In genomic region chr17:62644487-62645173, GRCh38 we compare ENCODE assay signal across 15 cellular contexts. TPM values are rescaled to one million over a fixed set of nuclear protein-coding genes. Genes with fewer than 3 reads are reported as not detected.
DNase-seq lines count a peak whose midpoint lies in the region; ATAC-seq, FAIRE-seq and TF ChIP-seq lines count a peak whose summit lies in the region.
"Had no signal": no experiment of that assay in that cellular context is flagged by ENCODE, and none has a peak within 500 bp of the region (broad histone marks: within the 10 kb centered on the region; RNA-seq: fewer than 3 reads in every experiment).

No MANE protein-coding gene starts in this region.

- H3K36me3 Mint-ChIP-seq in T-cell: no peaks in the 10 kb centered on the region
- H3K36me3 Mint-ChIP-seq: CD4-positive, alpha-beta memory T cell had no signal

- no peak overlapping the region for H2AFZ ChIP-seq in GM12878 (ENCODE audit: control insufficient read depth, low read depth, low read length)
- H2AFZ ChIP-seq in neuronal stem cell (ENCODE audit: low read length): no peak overlapping the region

- no peak overlapping the region for H2BK5ac ChIP-seq in neuronal stem cell (ENCODE audit: low read length)

- CTCF ChIA-PET in GM12878 (lab: Yijun Ruan, JAX) (no interaction called here), T-cell (lab: Charles Lee) (no interaction called here)

- H4K91ac ChIP-seq in neuronal stem cell (ENCODE audit: low read depth, low read length, poor library complexity): no peak overlapping the region

- H3K79me1 ChIP-seq in neuronal stem cell (ENCODE audit: low read depth, low read length): no peaks in the 10 kb centered on the region

- no peak for FAIRE-seq in GM12878 (lab: Jason Lieb, UNC)
- FAIRE-seq: frontal cortex had no signal

- no peak for TF ChIP-seq RAD21 in GM12878 (IDR thresholded peaks at IDR 0.05; ENCODE audit: insufficient read depth, low read depth, low read length)

- RAD21 ChIA-PET in GM12878 (lab: Charles Lee; ENCODE audit: unreplicated experiment): no interaction called here

- H2BK12ac ChIP-seq in neuronal stem cell (ENCODE audit: low read length): no peak overlapping the region

- H3K4me3 ChIP-seq in HUES48 (ENCODE audit: low read depth, low read length) (peak overlapping the region; percentile 8; the same call in 1 of the 2 replicates), GM12878 (no peak overlapping the region), neuronal stem cell (ENCODE audit: low read length in 2 of 2) (no peak overlapping the region), left ventricle myocardium inferior (no peak overlapping the region)
- H3K4me3 ChIP-seq: thoracic aorta had no signal

- no peak for ATAC-seq in GM12878
- ATAC-seq in GM21360 (IDR thresholded peaks at IDR 0.05; ENCODE audit: unreplicated experiment): no peak
- ATAC-seq in T-cell (replicated peaks in 1 of 4): no peak

- H3K27ac ChIP-seq in HUES48 (ENCODE audit: low read depth, low read length): no peak overlapping the region
- no peak overlapping the region for H3K27ac ChIP-seq in GM12878 (ENCODE audit: control insufficient read depth, insufficient read depth)
- peak overlapping the region; percentile 13 for H3K27ac ChIP-seq in neuronal stem cell (replicated peaks; ENCODE audit: low read length)
- no peak overlapping the region for H3K27ac ChIP-seq in left ventricle myocardium inferior (replicated peaks)
- H3K27ac ChIP-seq: neutrophil, thoracic aorta had no signal

- H4K20me1 ChIP-seq in GM12878 (ENCODE audit: control insufficient read depth, insufficient read depth): no peaks in the 10 kb centered on the region

- SMC1A ChIA-PET in GM12878 (lab: Charles Lee; ENCODE audit: uncharacterized antibody, unreplicated experiment): no interaction called here

- in situ Hi-C loops in GM12878 (cut with MboI): no loop called here

- H3K9me3 ChIP-seq in HUES48 (ENCODE audit: control insufficient read depth, insufficient read depth, low read length): no peaks in the 10 kb centered on the region
- no peaks in the 10 kb centered on the region for H3K9me3 ChIP-seq in GM12878 (replicated peaks; ENCODE audit: control insufficient read depth, insufficient read depth, low read length)
- no peaks in the 10 kb centered on the region for H3K9me3 ChIP-seq in neuronal stem cell (replicated peaks in 1 of 2; ENCODE audit: control insufficient read depth in 2 of 2, insufficient read depth in 1 of 2, low read depth in 1 of 2, low read length in 2 of 2)
- no peaks in the 10 kb centered on the region for H3K9me3 ChIP-seq in left ventricle myocardium inferior (replicated peaks)
- H3K9me3 ChIP-seq: neutrophil, thoracic aorta had no signal

- intact Hi-C loops in GM12878 (cut with micrococcal nuclease; ENCODE audit: unreplicated experiment): no loop called here
- intact Hi-C loops in left ventricle myocardium inferior (cut with micrococcal nuclease): no loop called here

- peak; percentile 93 for DNase-seq in NCI-H2171 (lab: John Stamatoyannopoulos, UW)
- DNase-seq in GM12878 (ENCODE audit: low read depth, low spot score): no peak
- DNase-seq in neuronal stem cell (ENCODE audit: low spot score): peak; percentile 38
- DNase-seq in left ventricle myocardium inferior: no peak
- DNase-seq in T-cell: no peak
- DNase-seq in stimulated activated naive CD4-positive, alpha-beta T cell treated with Interleukin-2 at 50 U/mL for 16 hours (lab: John Stamatoyannopoulos, UW): no peak
- DNase-seq: activated CD4-positive, alpha-beta T cell treated with anti-CD3 and anti-CD28 coated beads, Interleukin-2, amount 10 ng/mL, durations not matched to agents 7 days and 5 days; CD4-positive, alpha-beta memory T cell; effector CD4-positive, alpha-beta T cell had no signal

- no peak overlapping the region for H3K23ac ChIP-seq in neuronal stem cell (ENCODE audit: low read depth, low read length, poor library complexity)

- no peak overlapping the region for H3K14ac ChIP-seq in neuronal stem cell (ENCODE audit: low read length)

- no peak overlapping the region for H2BK15ac ChIP-seq in neuronal stem cell (ENCODE audit: low read length)

- peaks cover 0 to 6% (median 6%) of the 10 kb centered on the region in 3 donors for H3K4me1 Mint-ChIP-seq in T-cell

- no peak overlapping the region for H3K4me3 Mint-ChIP-seq in T-cell
- H3K4me3 Mint-ChIP-seq: activated CD4-positive, alpha-beta T cell treated with anti-CD3 and anti-CD28 coated beads, Interleukin-2, amount 10 ng/mL, durations not matched to agents 7 days and 5 days; activated T-helper 1 cell treated with anti-CD3 and anti-CD28 coated beads, Interleukin-12 subunit alpha, Interleukin-12 subunit beta, Interleukin-2, Interleukin-4 antibody, amounts not matched to agents 30 ng/mL and 10 ng/mL and 1 ng/mL, durations not matched to agents 14 hours and 24 hours and 36 hours; CD4-positive, alpha-beta memory T cell had no signal

- H2AK5ac ChIP-seq in neuronal stem cell (ENCODE audit: low read depth, low read length): no peak overlapping the region

- TF ChIP-seq POLR2A in GM12878 (IDR thresholded peaks at IDR 0.05; ENCODE audit: low read depth, low read length): no peak

- no TSS peak for BruUV-seq in GM12878 (replicated peaks; lab: Mats Ljungman, UMichigan)

- H3K27me3 Mint-ChIP-seq in T-cell: no peaks in the 10 kb centered on the region
- H3K27me3 Mint-ChIP-seq: CD4-positive, alpha-beta memory T cell had no signal

- POLR2A ChIA-PET in GM12878 (lab: Charles Lee): no interaction called here
- POLR2A ChIA-PET in T-cell (lab: Charles Lee): no interaction called here

- no peak overlapping the region for H3K18ac ChIP-seq in neuronal stem cell (ENCODE audit: low read length)

- no peak overlapping the region for H3K9ac ChIP-seq in HUES48 (ENCODE audit: low read depth, low read length)
- H3K9ac ChIP-seq in GM12878 (ENCODE audit: control insufficient read depth, insufficient read depth, low read length): no peak overlapping the region
- no peak overlapping the region for H3K9ac ChIP-seq in neuronal stem cell (ENCODE audit: low read depth, low read length, poor library complexity)

- TF ChIP-seq CTCF in GM12878 (IDR thresholded peaks at IDR 0.05 in 2 of 3, conservative IDR thresholded peaks at IDR 0.05 in 1 of 3; ENCODE audit: control insufficient read depth in 2 of 3, extremely low read depth in 1 of 3, insufficient read depth in 1 of 3, low read depth in 3 of 3, low read length in 3 of 3): no peak
- TF ChIP-seq CTCF in left ventricle myocardium inferior (IDR thresholded peaks at IDR 0.05; ENCODE audit: borderline replicate concordance): no peak

- 0 out of 2 replicates have a peak, but pooled peaks cover 4% of the 10 kb centered on the region for H3K4me1 ChIP-seq in HUES48 (ENCODE audit: control insufficient read depth, insufficient read depth, low read length)
- H3K4me1 ChIP-seq in GM12878 (ENCODE audit: control insufficient read depth, insufficient read depth, low read length): no peaks in the 10 kb centered on the region
- peaks cover 4% of the 10 kb centered on the region in 2 donors for H3K4me1 ChIP-seq in neuronal stem cell (ENCODE audit: control insufficient read depth in 2 of 2, insufficient read depth in 1 of 2, low read depth in 1 of 2, low read length in 2 of 2)
- H3K4me1 ChIP-seq in left ventricle myocardium inferior: peaks cover 19% of the 10 kb centered on the region

- no peaks in the 10 kb centered on the region for H3K27me3 ChIP-seq in HUES48 (ENCODE audit: control insufficient read depth, insufficient read depth, low read length)
- no peaks in the 10 kb centered on the region for H3K27me3 ChIP-seq in GM12878 (replicated peaks in 1 of 2; ENCODE audit: control insufficient read depth in 2 of 2, insufficient read depth in 2 of 2, low read length in 1 of 2)
- H3K27me3 ChIP-seq in neuronal stem cell (ENCODE audit: control insufficient read depth in 3 of 3, insufficient read depth in 3 of 3, low read depth in 1 of 3, low read length in 3 of 3): no peaks in the 10 kb centered on the region
- H3K27me3 ChIP-seq in left ventricle myocardium inferior (ENCODE audit: low read depth): no peaks in the 10 kb centered on the region

- no peak overlapping the region for H4K8ac ChIP-seq in neuronal stem cell (ENCODE audit: low read depth, low read length)

- no peak overlapping the region for H3K4ac ChIP-seq in neuronal stem cell (ENCODE audit: low read length)

- H3K79me2 ChIP-seq in GM12878 (ENCODE audit: control insufficient read depth, insufficient read depth, low read length): no peaks in the 10 kb centered on the region

- no peaks in the 10 kb centered on the region for H3K9me3 Mint-ChIP-seq in T-cell
- H3K9me3 Mint-ChIP-seq: activated CD4-positive, alpha-beta T cell treated with anti-CD3 and anti-CD28 coated beads, Interleukin-2, amount 10 ng/mL, durations not matched to agents 7 days and 5 days; activated T-helper 1 cell treated with anti-CD3 and anti-CD28 coated beads, Interleukin-12 subunit alpha, Interleukin-12 subunit beta, Interleukin-2, Interleukin-4 antibody, amounts not matched to agents 30 ng/mL and 10 ng/mL and 1 ng/mL, durations not matched to agents 14 hours and 24 hours and 36 hours; CD4-positive, alpha-beta memory T cell had no signal

- H3K4me2 ChIP-seq in GM12878 (ENCODE audit: control insufficient read depth, insufficient read depth) (no peak overlapping the region), neuronal stem cell (ENCODE audit: insufficient read depth, low read length, poor library complexity, severe bottlenecking) (no peak overlapping the region)

- 95% methylated on average over 17 of the region's 17 CpGs for WGBS in GM12878 (ENCODE audit: insufficient coverage, insufficient replicate concordance, low lambda C conversion rate, missing lambda C conversion rate)
- WGBS in neuronal stem cell (ENCODE audit: extremely low coverage in 2 of 2, insufficient read length in 2 of 2, insufficient replicate concordance in 1 of 2), 2 donors: no CpG with 5 or more reads among the region's 17 CpGs

- H3K36me3 ChIP-seq in HUES48 (ENCODE audit: control insufficient read depth, insufficient read depth, low read length) (no peaks in the 10 kb centered on the region), GM12878 (ENCODE audit: control insufficient read depth in 2 of 2, insufficient read depth in 2 of 2, low read length in 1 of 2) (no peaks in the 10 kb centered on the region), neuronal stem cell (replicated peaks in 1 of 2; ENCODE audit: control insufficient read depth in 2 of 2, insufficient read depth in 2 of 2, low read length in 2 of 2) (peaks cover 0 to 18% of the 10 kb centered on the region in 2 donors), left ventricle myocardium inferior (no peaks in the 10 kb centered on the region)
- H3K36me3 ChIP-seq: neutrophil, thoracic aorta had no signal

- H2BK120ac ChIP-seq in neuronal stem cell (ENCODE audit: low read depth, low read length): no peak overlapping the region

- H3K27ac Mint-ChIP-seq in T-cell: no peak overlapping the region
- H3K27ac Mint-ChIP-seq: activated CD4-positive, alpha-beta T cell treated with anti-CD3 and anti-CD28 coated beads, Interleukin-2, amount 10 ng/mL, durations not matched to agents 7 days and 5 days; activated T-helper 1 cell treated with anti-CD3 and anti-CD28 coated beads, Interleukin-12 subunit alpha, Interleukin-12 subunit beta, Interleukin-2, Interleukin-4 antibody, amounts not matched to agents 30 ng/mL and 10 ng/mL and 1 ng/mL, durations not matched to agents 14 hours and 24 hours and 36 hours; CD4-positive, alpha-beta memory T cell had no signal

- no peak for TF ChIP-seq EP300 in GM12878 (IDR thresholded peaks at IDR 0.05; ENCODE audit: borderline replicate concordance in 1 of 2, control insufficient read depth in 1 of 2, low read depth in 2 of 2, low read length in 2 of 2)

RNA-seq across cellular contexts. Expression of gene MRC2, which starts 17.2 kb away (rescaled TPM):
- 0.29 and 0.59 TPM in 2 replicates for total RNA-seq in GM12878 (2013; cell fraction: nucleolus; rRNA removed)
- total RNA-seq in GM12878 (2014; rRNA removed) (0.33 and 0.96 TPM in 2 replicates), GM12878 (2014; rRNA removed; fragmentation: Illumina TruSeq; extraction: Trizol) (0.18 and 0.23 TPM in 2 replicates), GM12878 (2021) (0.87 and 1.2 TPM in 2 replicates), left ventricle myocardium inferior (22.8 TPM), T-cell (1 to 10 TPM; 4.0 to 7.6 (median 5.2) TPM)
- 0.72 TPM for polyA plus RNA-seq in GM12878 (2011; ENCODE audit: low read depth)
- polyA plus RNA-seq in GM12878 (2011; rRNA removed) (0.06 and 0.19 TPM in 2 replicates), GM12878 (2014; fragmentation: Illumina TruSeq; extraction: Trizol) (0.29 TPM in 1 of 2 replicates, not detected in the other), GM12878 (2014; fragmentation: Nextera tagmentation; extraction: Ambion mirVana) (under 1 TPM in 1 of 2 experiments, not detected in 1; 0.04 TPM), GM12878 (2014; rRNA removed) (0.50 and 0.76 TPM in 2 replicates), GM12878 (2016; fragmentation: Nextera tagmentation; extraction: Ambion mirVana) (under 1 TPM; 0.30 to 0.46 TPM)
- 0.12 and 0.22 TPM in 2 replicates for polyA plus RNA-seq in GM12878 (2011; cell fraction: cytosol; rRNA removed)
- polyA plus RNA-seq in GM12878 (2011; cell fraction: nucleus; rRNA removed): 1.3 and 1.8 TPM in 2 replicates
- 1.1 and 1.7 TPM in 2 replicates for polyA plus RNA-seq in GM12878 (2012)
- 0.22 and 0.82 TPM in 2 replicates for polyA minus RNA-seq in GM12878 (2011; rRNA and poly(A)+ RNA removed)
- polyA minus RNA-seq in GM12878 (2011; cell fraction: cytosol; rRNA and poly(A)+ RNA removed): 0.27 and 0.42 TPM in 2 replicates
- 0.36 and 0.86 TPM in 2 replicates for polyA minus RNA-seq in GM12878 (2011; cell fraction: nucleus; rRNA and poly(A)+ RNA removed)
- 31.9 TPM for polyA plus RNA-seq in neuronal stem cell (2013, experiment 1 of 2)
- 33.3 TPM for polyA plus RNA-seq in neuronal stem cell (2013, experiment 2 of 2)

Comparison
In these comparisons a context has a peak if more than half of its experiments do, and no peak if none do; other contexts are left out.
1. DNase-seq: peak in NCI-H2171 (single experiment) and neuronal stem cell (single experiment); none in GM12878 (single experiment), left ventricle myocardium inferior (single experiment), T-cell (0 of 34) and stimulated activated naive CD4-positive, alpha-beta T cell treated with Interleukin-2 at 50 U/mL for 16 hours (single experiment).